Comparison of ENCODE assay signal across 33 cellular contexts in the genomic region with DNA sequence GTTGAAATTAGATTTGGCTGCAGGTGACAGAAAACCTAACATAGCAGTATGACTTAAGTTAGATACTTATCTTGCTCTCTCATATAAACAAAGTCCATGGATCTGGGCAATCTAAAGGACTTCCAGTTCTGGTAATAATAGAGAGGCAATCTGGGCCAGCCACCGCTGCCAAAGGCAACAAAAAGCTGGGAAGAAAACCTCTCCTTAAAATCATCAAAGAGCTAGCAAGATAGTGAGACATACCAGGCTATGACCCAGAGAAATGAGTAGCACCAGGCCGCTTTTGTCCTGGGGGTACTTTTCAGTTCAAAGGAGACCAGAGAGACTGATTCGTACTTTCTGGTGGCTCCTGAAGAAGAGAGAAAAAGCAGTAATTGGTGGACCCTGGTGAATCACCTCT.
A peak's percentile ranks its signal among the peaks of the same experiment; 100 is the strongest.
DNase-seq lines count a peak whose midpoint lies in the region; ATAC-seq, FAIRE-seq and TF ChIP-seq lines count a peak whose summit lies in the region.
"Had no signal": no experiment of that assay in that cellular context is flagged by ENCODE, and none has a peak within 500 bp of the region (broad histone marks: within the 10 kb centered on the region; RNA-seq: fewer than 3 reads in every experiment).

No MANE protein-coding gene starts in this region.

- intact Hi-C loops in Caco-2 (cut with micrococcal nuclease; ENCODE audit: unreplicated experiment): no loop called here

- H2BK5ac ChIP-seq in trophoblast cell (ENCODE audit: low read depth, low read length, poor library complexity): no peak overlapping the region

- H3K27ac ChIP-seq in astrocyte (ENCODE audit: low read depth, low read length): no peak overlapping the region
- peak overlapping the region; percentile 13 for H3K27ac ChIP-seq in trophoblast cell (ENCODE audit: low read depth, low read length)
- H3K27ac ChIP-seq: SJSA1 had no signal

- no peak overlapping the region for H2AFZ ChIP-seq in astrocyte (ENCODE audit: low read depth, low read length)
- no peak overlapping the region for H2AFZ ChIP-seq in trophoblast cell (ENCODE audit: insufficient read depth, low read length, poor library complexity)

- H3K4me2 ChIP-seq in astrocyte (ENCODE audit: low read length) (no peak overlapping the region), trophoblast cell (ENCODE audit: low read length) (no peak overlapping the region)

- CTCF ChIA-PET in Caco-2 (lab: Charles Lee): no interaction called here

- no peak overlapping the region for H3K18ac ChIP-seq in trophoblast cell (ENCODE audit: low read length)

- H3K79me1 ChIP-seq in trophoblast cell (ENCODE audit: low read length): no peaks in the 10 kb centered on the region

- peaks cover 17% of the 10 kb centered on the region for H3K36me3 Mint-ChIP-seq in Caco-2 (ENCODE audit: insufficient read depth, unreplicated experiment)
- H3K36me3 Mint-ChIP-seq in astrocyte (ENCODE audit: low read depth, unreplicated experiment): no peaks in the 10 kb centered on the region
- H3K36me3 Mint-ChIP-seq: CD14-positive monocyte had no signal

- no peaks in the 10 kb centered on the region for H4K20me1 ChIP-seq in astrocyte (ENCODE audit: insufficient read depth, low read length)

- BruUV-seq in Caco-2 (replicated peaks; lab: Mats Ljungman, UMichigan): no TSS peak

- H3K4me1 ChIP-seq in Caco-2 (peaks cover 57% of the 10 kb centered on the region), astrocyte (ENCODE audit: insufficient read depth, low read length) (no peaks in the 10 kb centered on the region), trophoblast cell (ENCODE audit: control insufficient read depth in 1 of 2, insufficient read depth in 2 of 2, low read length in 2 of 2) (peaks cover 2 to 5% of the 10 kb centered on the region in 2 experiments)
- H3K4me1 ChIP-seq: BE2C, SJSA1 had no signal

- H3K9me3 ChIP-seq in Caco-2 (no peaks in the 10 kb centered on the region), astrocyte (ENCODE audit: insufficient read depth, low read depth, low read length) (no peaks in the 10 kb centered on the region), trophoblast cell (ENCODE audit: insufficient read depth, low read depth, low read length) (peaks cover 4% of the 10 kb centered on the region)
- H3K9me3 ChIP-seq: BE2C, SJSA1 had no signal

- H3K9me3 Mint-ChIP-seq in Caco-2 (ENCODE audit: unreplicated experiment) (no peaks in the 10 kb centered on the region), astrocyte (ENCODE audit: unreplicated experiment) (peaks cover 2% of the 10 kb centered on the region)
- H3K9me3 Mint-ChIP-seq: HFFc6 had no signal

- H2BK12ac ChIP-seq in trophoblast cell (ENCODE audit: low read length): no peak overlapping the region

- POLR2A ChIA-PET in Caco-2 (lab: Charles Lee): interaction anchor here (0.6 kb wide), 2 partner anchors 45 to 109 kb away, joined by 3 read pairs; no protein-coding TSS in a partner anchor

- no peak for ATAC-seq in GM21717 (IDR thresholded peaks at IDR 0.05; ENCODE audit: unreplicated experiment)
- ATAC-seq: K562, PC-3 had no signal

- H4K12ac ChIP-seq in trophoblast cell (ENCODE audit: low read depth, low read length): no peak overlapping the region

- no peak overlapping the region for H4K91ac ChIP-seq in trophoblast cell (ENCODE audit: low read depth, low read length)

- H3K4me1 Mint-ChIP-seq in Caco-2 (ENCODE audit: low read depth, unreplicated experiment): peaks cover 35% of the 10 kb centered on the region
- peaks cover 15% of the 10 kb centered on the region for H3K4me1 Mint-ChIP-seq in astrocyte (ENCODE audit: low read depth, unreplicated experiment)

- H4K8ac ChIP-seq in trophoblast cell (ENCODE audit: low read depth, low read length): no peak overlapping the region

- H3K23ac ChIP-seq in trophoblast cell (ENCODE audit: low read length): no peak overlapping the region

- H3K9ac ChIP-seq in astrocyte (ENCODE audit: low read length): no peak overlapping the region
- H3K9ac ChIP-seq in trophoblast cell (ENCODE audit: low read length): no peak overlapping the region

- no peak overlapping the region for H2AK5ac ChIP-seq in trophoblast cell (ENCODE audit: low read length)

- H3K27me3 ChIP-seq in Caco-2 (replicated peaks; ENCODE audit: control insufficient read depth, insufficient read depth, low read length) (no peaks in the 10 kb centered on the region), astrocyte (ENCODE audit: insufficient read depth, low read length) (no peaks in the 10 kb centered on the region), trophoblast cell (ENCODE audit: insufficient read depth, low read length) (no peaks in the 10 kb centered on the region)
- H3K27me3 ChIP-seq: BE2C, SJSA1 had no signal

- H3K27ac Mint-ChIP-seq in Caco-2 (ENCODE audit: unreplicated experiment): peak overlapping the region; percentile 5
- no peak overlapping the region for H3K27ac Mint-ChIP-seq in astrocyte (ENCODE audit: unreplicated experiment)
- H3K27ac Mint-ChIP-seq: CD14-positive monocyte; CD8-positive, alpha-beta memory T cell; HFFc6 had no signal

- H3K4me3 ChIP-seq in Caco-2 (ENCODE audit: low read depth, low read length) (no peak overlapping the region), astrocyte (ENCODE audit: insufficient read depth, low read depth, low read length) (no peak overlapping the region), trophoblast cell (ENCODE audit: low read depth, low read length) (no peak overlapping the region)
- H3K4me3 ChIP-seq: K562, SJSA1 had no signal

- no peak overlapping the region for H2BK120ac ChIP-seq in trophoblast cell (ENCODE audit: insufficient read depth, low read length, poor library complexity)

- TF ChIP-seq CTCF in Caco-2 (IDR thresholded peaks at IDR 0.05; ENCODE audit: insufficient read depth in 1 of 2, low read depth in 1 of 2, low read length in 1 of 2, severe bottlenecking in 1 of 2, unreplicated experiment in 1 of 2): no peak
- no peak for TF ChIP-seq CTCF in astrocyte (IDR thresholded peaks at IDR 0.05; ENCODE audit: insufficient read depth, low read depth, low read length)

- FAIRE-seq in astrocyte (lab: Jason Lieb, UNC) (no peak), urothelium cell line (lab: Jason Lieb, UNC) (no peak)
- FAIRE-seq: GM18507, H54, HTR-8/SVneo, K562 had no signal

- H3K4me3 Mint-ChIP-seq in Caco-2 (ENCODE audit: unreplicated experiment): no peak overlapping the region
- H3K4me3 Mint-ChIP-seq in astrocyte (ENCODE audit: unreplicated experiment): no peak overlapping the region
- H3K4me3 Mint-ChIP-seq: CD14-positive monocyte; CD8-positive, alpha-beta memory T cell; HFFc6 had no signal

- no peaks in the 10 kb centered on the region; the same call in 1 of the 2 replicates for H3K36me3 ChIP-seq in Caco-2 (ENCODE audit: control insufficient read depth, insufficient read depth, low read length)
- H3K36me3 ChIP-seq in astrocyte (ENCODE audit: insufficient read depth, low read length): no peaks in the 10 kb centered on the region
- no peaks in the 10 kb centered on the region for H3K36me3 ChIP-seq in trophoblast cell (ENCODE audit: control insufficient read depth in 1 of 2, insufficient read depth in 2 of 2, low read length in 2 of 2)
- H3K36me3 ChIP-seq: BE2C, SJSA1 had no signal

- H3K79me2 ChIP-seq in astrocyte (ENCODE audit: insufficient read depth, low read length): no peaks in the 10 kb centered on the region
- no peaks in the 10 kb centered on the region for H3K79me2 ChIP-seq in trophoblast cell (ENCODE audit: control insufficient read depth, insufficient read depth, low read length, poor library complexity)

- H3K14ac ChIP-seq in trophoblast cell (ENCODE audit: low read length): no peak overlapping the region

- H3K27me3 Mint-ChIP-seq in Caco-2 (ENCODE audit: insufficient read depth, unreplicated experiment): no peaks in the 10 kb centered on the region
- H3K27me3 Mint-ChIP-seq in astrocyte (ENCODE audit: low read depth, unreplicated experiment): no peaks in the 10 kb centered on the region

- H3K4ac ChIP-seq in trophoblast cell (ENCODE audit: low read depth, low read length): no peak overlapping the region

- DNase-seq in Caco-2 (peak in 1 of 2 experiments; percentile 47), LoVo (ENCODE audit: low spot score) (peak; percentile 14), astrocyte (ENCODE audit: low read depth) (peak; percentile 56), trophoblast cell (no peak), urothelium cell line (ENCODE audit: low spot score) (no peak), EL (no peak), D341Med (ENCODE audit: low spot score) (no peak)
- DNase-seq: 8988T; ACHN; BE2C; Calu3; CD8-positive, alpha-beta memory T cell; DMS153; DND-41; HFFc6; Kasumi-1; NCI-H1092; NCI-H1436; NCI-H187; NCI-H446; NCI-H526; NCI-H82; NK-92 treated with Interleukin-12 subunit alpha and Interleukin-12 subunit beta, amount 100 ng/mL, for 24 hours; PC-3; Right ventricle myocardium superior; RPMI8226 had no signal

- no CpG with 5 or more reads among the region's 3 CpGs for WGBS in trophoblast cell (ENCODE audit: extremely low coverage, insufficient coverage, insufficient read length)

Comparison
In these comparisons a context has a peak if more than half of its experiments do, and no peak if none do; other contexts are left out.
1. DNase-seq: peak in LoVo (single experiment) and astrocyte (single experiment); none in trophoblast cell (0 of 2), urothelium cell line (single experiment), EL (single experiment) and D341Med (single experiment).